Comparison of ENCODE assay signal across 8 cellular contexts in genomic region chr6:35736982-35737412, GRCh38. TPM values are rescaled to one million over a fixed set of nuclear protein-coding genes. Genes with fewer than 3 reads are reported as not detected.
DNase-seq lines count a peak whose midpoint lies in the region; ATAC-seq and TF ChIP-seq lines count a peak whose summit lies in the region.

Gene ARMC12, plus strand, starts transcription at chr6:35737032. Its CDS starts 77 bp downstream, at chr6:35737109.

- H3F3A ChIP-seq in SU-DHL-6 (ENCODE audit: insufficient read depth), result peaks cover 8% of the 10 kb centered on the region; the same call in 1 of the 2 replicates

- peak within 1 kb of the TSS; percentile 47 to 93 for H3K27ac Mint-ChIP-seq in activated naive CD4-positive, alpha-beta T cell treated with anti-CD3 and anti-CD28 coated beads, Interleukin-2, amount 50 U/mL, for 72 hours
- H3K27ac Mint-ChIP-seq in activated naive CD4-positive, alpha-beta T cell treated with anti-CD3 and anti-CD28 coated beads, Interleukin-2, amount 10 ng/mL, durations not matched to agents 7 days and 5 days, result no peak within 1 kb of the TSS

- no peak within 1 kb of the TSS for H3K9ac ChIP-seq in SU-DHL-6 (ENCODE audit: low read length)

- no peaks in the 10 kb centered on the region for H3K9me3 ChIP-seq in SU-DHL-6 (ENCODE audit: insufficient read depth, low read length)
- H3K9me3 ChIP-seq in mucosa of descending colon, result no peaks in the 10 kb centered on the region
- H3K9me3 ChIP-seq in thymus (ENCODE audit: control insufficient read depth), result no peaks in the 10 kb centered on the region

- no peak within 1 kb of the TSS for H3K4me3 ChIP-seq in SU-DHL-6 (ENCODE audit: insufficient read depth, low read length, poor library complexity, severe bottlenecking)
- no peak within 1 kb of the TSS for H3K4me3 ChIP-seq in mucosa of descending colon
- peak within 1 kb of the TSS; percentile 11 for H3K4me3 ChIP-seq in thymus (ENCODE audit: low read length)

- no peaks in the 10 kb centered on the region for H4K20me1 ChIP-seq in SU-DHL-6 (ENCODE audit: low read depth, low read length)

- H3K79me2 ChIP-seq in SU-DHL-6 (ENCODE audit: insufficient read depth, low read length), result no peaks in the 10 kb centered on the region

- intact Hi-C loops in mucosa of descending colon (cut with DNase I, micrococcal nuclease), result loop anchor here (2.0 to 5.0 kb wide), 4 partner anchors 50 to 215 kb away; partner anchors contain the start of gene FKBP5 (in 1 of the 2)

- CTCF ChIA-PET in activated naive CD4-positive, alpha-beta T cell treated with anti-CD3 and anti-CD28 coated beads, Interleukin-2, amount 10 ng/mL, durations not matched to agents 7 days and 5 days (lab: Charles Lee), result interaction anchor here (0.7 to 9.2 kb wide), 55 partner anchors 9 to 624 kb away, joined by 3 to 169 read pairs (median 5); partner anchors contain the start of gene PPARD

- H3K27me3 ChIP-seq in SU-DHL-6 (ENCODE audit: low read length) (no peaks in the 10 kb centered on the region), thymus (ENCODE audit: control insufficient read depth, insufficient read depth) (no peaks in the 10 kb centered on the region)

- ATAC-seq in activated naive CD4-positive, alpha-beta T cell treated with anti-CD3 and anti-CD28 coated beads, Interleukin-2, amount 50 U/mL, for 72 hours, result peak in 1 of 2 donors; percentile 3
- ATAC-seq in mucosa of descending colon (no peak), GM21381 (IDR thresholded peaks at IDR 0.05; ENCODE audit: unreplicated experiment) (no peak)

- peaks cover 45% of the 10 kb centered on the region for H3K4me1 Mint-ChIP-seq in activated naive CD4-positive, alpha-beta T cell treated with anti-CD3 and anti-CD28 coated beads, Interleukin-2, amount 10 ng/mL, durations not matched to agents 7 days and 5 days

- H3K4me1 ChIP-seq in mucosa of descending colon (ENCODE audit: low read depth) (peaks cover 27% of the 10 kb centered on the region), thymus (ENCODE audit: control insufficient read depth, insufficient read depth, low read length) (peaks cover 42% of the 10 kb centered on the region)

- H3K27me3 Mint-ChIP-seq in activated naive CD4-positive, alpha-beta T cell treated with anti-CD3 and anti-CD28 coated beads, Interleukin-2, amount 10 ng/mL, durations not matched to agents 7 days and 5 days, result no peaks in the 10 kb centered on the region

- no peaks in the 10 kb centered on the region for H3K9me3 Mint-ChIP-seq in activated naive CD4-positive, alpha-beta T cell treated with anti-CD3 and anti-CD28 coated beads, Interleukin-2, amount 50 U/mL, for 72 hours
- H3K9me3 Mint-ChIP-seq in activated naive CD4-positive, alpha-beta T cell treated with anti-CD3 and anti-CD28 coated beads, Interleukin-2, amount 10 ng/mL, durations not matched to agents 7 days and 5 days, result no peaks in the 10 kb centered on the region

- WGBS in thymus, result 98% methylated on average over 10 of the region's 10 CpGs

- H3K27ac ChIP-seq in SU-DHL-6 (ENCODE audit: low read depth, low read length), result no peak within 1 kb of the TSS
- H3K27ac ChIP-seq in thymus (ENCODE audit: low read depth), result peak within 1 kb of the TSS; percentile 38

- no peak for TF ChIP-seq CTCF in SU-DHL-6 (IDR thresholded peaks at IDR 0.05; ENCODE audit: insufficient read depth, low read length, poor library complexity, severe bottlenecking)
- TF ChIP-seq CTCF in mucosa of descending colon (IDR thresholded peaks at IDR 0.05), result no peak

- no peak within 1 kb of the TSS for H3K4me3 Mint-ChIP-seq in activated naive CD4-positive, alpha-beta T cell treated with anti-CD3 and anti-CD28 coated beads, Interleukin-2, amount 10 ng/mL, durations not matched to agents 7 days and 5 days

- no peak for DNase-seq in activated naive CD4-positive, alpha-beta T cell treated with anti-CD3 and anti-CD28 coated beads, Interleukin-2, amount 50 U/mL, for 72 hours (ENCODE audit: low spot score in 2 of 2)
- DNase-seq in activated naive CD4-positive, alpha-beta T cell treated with anti-CD3 and anti-CD28 coated beads, Interleukin-2, amount 10 ng/mL, durations not matched to agents 7 days and 5 days, result no peak
- peak in 2 of 3 donors; percentile 36 to 58 for DNase-seq in mucosa of descending colon
- no peak for DNase-seq in HCEC 1CT
- no peak for DNase-seq in NCI-H1436 treated with DMSO at 0.1 percent for 48 hours (lab: John Stamatoyannopoulos, UW)

- H2AFZ ChIP-seq in SU-DHL-6 (ENCODE audit: low read depth, low read length, severe bottlenecking), result peak within 1 kb of the TSS; percentile 52

- H3K9me2 ChIP-seq in SU-DHL-6 (replicated peaks; ENCODE audit: insufficient read depth, low read length), result no peaks in the 10 kb centered on the region

- H3K36me3 ChIP-seq in SU-DHL-6 (ENCODE audit: low read length) (no peaks in the 10 kb centered on the region), mucosa of descending colon (ENCODE audit: low read depth) (no peaks in the 10 kb centered on the region), thymus (ENCODE audit: control insufficient read depth, insufficient read depth) (no peaks in the 10 kb centered on the region)

- H3K36me3 Mint-ChIP-seq in activated naive CD4-positive, alpha-beta T cell treated with anti-CD3 and anti-CD28 coated beads, Interleukin-2, amount 50 U/mL, for 72 hours, result no peaks in the 10 kb centered on the region
- no peaks in the 10 kb centered on the region for H3K36me3 Mint-ChIP-seq in activated naive CD4-positive, alpha-beta T cell treated with anti-CD3 and anti-CD28 coated beads, Interleukin-2, amount 10 ng/mL, durations not matched to agents 7 days and 5 days

- no peak within 1 kb of the TSS for H3K4me2 ChIP-seq in SU-DHL-6 (ENCODE audit: low read depth, low read length, poor library complexity, severe bottlenecking)

RNA-seq across cellular contexts. Expression of gene ARMC12, which starts in this region (rescaled TPM):
- total RNA-seq in activated naive CD4-positive, alpha-beta T cell treated with anti-CD3 and anti-CD28 coated beads, Interleukin-2, amount 50 U/mL, for 72 hours, result 1 to 10 TPM; 1.2 to 5.9 TPM
- total RNA-seq in mucosa of descending colon, result under 1 TPM; 0.31 to 0.55 (median 0.44) TPM
- polyA plus RNA-seq in thymus, result 26.6 TPM

Comparison
In these comparisons a context has a peak if more than half of its experiments do, and no peak if none do; other contexts are left out.
1. Peak in DNase-seq in mucosa of descending colon; RNA of the gene not detected or under 1 TPM.